Comparison of ENCODE assay signal across 9 cellular contexts in genomic region chr5:43631182-43631910, GRCh38. TPM values are rescaled to one million over a fixed set of nuclear protein-coding genes. Genes with fewer than 3 reads are reported as not detected.
DNase-seq lines count a peak whose midpoint lies in the region; ATAC-seq, FAIRE-seq and TF ChIP-seq lines count a peak whose summit lies in the region.
"Had no signal": no experiment of that assay in that cellular context is flagged by ENCODE, and none has a peak within 500 bp of the region (broad histone marks: within the 10 kb centered on the region; RNA-seq: fewer than 3 reads in every experiment).

No MANE protein-coding gene starts in this region.

- H3K4me3 ChIP-seq in BJ (ENCODE audit: low read depth, low read length) = no peak overlapping the region
- no peak overlapping the region for H3K4me3 ChIP-seq in kidney (ENCODE audit: low read length in 2 of 2)
- H3K4me3 ChIP-seq: SJSA1 had no signal

- FAIRE-seq in kidney (lab: Jason Lieb, UNC) = peak; percentile 54

- H3K9me3 ChIP-seq in kidney (ENCODE audit: control insufficient read depth in 1 of 2, low read length in 2 of 2) = no peaks in the 10 kb centered on the region
- H3K9me3 ChIP-seq: SJSA1 had no signal

- no peaks in the 10 kb centered on the region for H3K27me3 ChIP-seq in BJ (ENCODE audit: control insufficient read depth, insufficient read depth, low read length)
- H3K27me3 ChIP-seq: SJSA1 had no signal

- DNase-seq in BJ (ENCODE audit: low read depth) (no peak), NCI-H187 (lab: John Stamatoyannopoulos, UW) (peak; percentile 46 to 72), SW 1271 (lab: John Stamatoyannopoulos, UW) (peak; percentile 40 to 86), kidney (no peak)
- DNase-seq in central memory CD8-positive, alpha-beta T cell (ENCODE audit: low spot score in 2 of 2) = peak in 1 of 2 donors; percentile 13
- peak in 2 of 3 donors; percentile 6 to 16 for DNase-seq in stimulated activated CD4-positive, alpha-beta T cell treated with anti-CD3 and anti-CD28 coated beads, TNF-alpha, amount 100 ng/mL, for 48 hours (ENCODE audit: low read depth in 3 of 3)

- no peak overlapping the region for H3K4me3 Mint-ChIP-seq in central memory CD8-positive, alpha-beta T cell

- ATAC-seq in GM18867 (IDR thresholded peaks at IDR 0.05; ENCODE audit: unreplicated experiment) = peak; percentile 94
- ATAC-seq in HG03039 (IDR thresholded peaks at IDR 0.05; ENCODE audit: unreplicated experiment) = peak; percentile 93
- ATAC-seq in central memory CD8-positive, alpha-beta T cell (replicated peaks; ENCODE audit: extremely low read depth, poor library complexity, severe bottlenecking) = peak; percentile 77

- peaks cover 34% of the 10 kb centered on the region for H3K4me1 Mint-ChIP-seq in central memory CD8-positive, alpha-beta T cell

- H3K36me3 ChIP-seq in BJ (ENCODE audit: control insufficient read depth, insufficient read depth, low read length) (0 out of 2 replicates have a peak, but pooled peaks cover 2% of the 10 kb centered on the region), kidney (ENCODE audit: control insufficient read depth in 1 of 2, insufficient read depth in 2 of 2, low read length in 2 of 2) (peaks cover 3 to 12% of the 10 kb centered on the region in 2 donors)

- peaks cover 6 to 10% of the 10 kb centered on the region in 2 donors for H3K4me1 ChIP-seq in kidney (ENCODE audit: control insufficient read depth in 1 of 2, insufficient read depth in 1 of 2, low read depth in 1 of 2, low read length in 2 of 2)

- POLR2A ChIA-PET in BJ (lab: Charles Lee) = interaction anchor here (0.7 kb wide), 1 partner anchor 9 kb away, joined by 4 read pairs; no protein-coding TSS in a partner anchor

- H3K36me3 Mint-ChIP-seq in central memory CD8-positive, alpha-beta T cell (ENCODE audit: insufficient read depth) = peaks cover 27% of the 10 kb centered on the region

- CTCF ChIA-PET in BJ (lab: Yijun Ruan, JAX) = interaction anchor here (0.8 to 5.3 kb wide), 35 partner anchors 10 to 1142 kb away, joined by 3 to 43 read pairs (median 5); partner anchors contain the start of gene TMEM267

- peak; percentile 65 for TF ChIP-seq CTCF in BJ (IDR thresholded peaks at IDR 0.05; ENCODE audit: insufficient read depth, low read depth, low read length)
- peak; percentile 71 for TF ChIP-seq CTCF in kidney (IDR thresholded peaks at IDR 0.05; ENCODE audit: borderline replicate concordance, extremely low read depth, insufficient read depth)

- H3K27me3 Mint-ChIP-seq in central memory CD8-positive, alpha-beta T cell = no peaks in the 10 kb centered on the region

- H3K9me3 Mint-ChIP-seq in central memory CD8-positive, alpha-beta T cell = no peaks in the 10 kb centered on the region

- H3K27ac Mint-ChIP-seq in central memory CD8-positive, alpha-beta T cell (ENCODE audit: low read depth) = no peak overlapping the region

- H3K9ac ChIP-seq in kidney (ENCODE audit: low read length in 2 of 2) = no peak overlapping the region

- intact Hi-C loops in kidney (cut with DNase I) = no loop called here

- H3K27ac ChIP-seq in kidney (ENCODE audit: low read depth in 2 of 2, low read length in 2 of 2) = no peak overlapping the region
- H3K27ac ChIP-seq: SJSA1 had no signal

RNA-seq across cellular contexts. Expression of gene NNT, which starts 28.4 kb away (rescaled TPM):
- polyA plus RNA-seq in BJ (2011; rRNA removed) = 44.8 and 48.7 TPM in 2 replicates
- 43.9 and 61.9 TPM in 2 replicates for polyA minus RNA-seq in BJ (2011; rRNA and poly(A)+ RNA removed)
- total RNA-seq in kidney = 101 TPM
- polyA plus RNA-seq in kidney (ENCODE audit: insufficient read depth, low read depth, low replicate concordance) = 56.4 TPM

Comparison
In these comparisons a context has a peak if more than half of its experiments do, and no peak if none do; other contexts are left out.
1. DNase-seq: peak in NCI-H187 (2 of 2), SW 1271 (2 of 2) and stimulated activated CD4-positive, alpha-beta T cell treated with anti-CD3 and anti-CD28 coated beads, TNF-alpha, amount 100 ng/mL, for 48 hours (2 of 3); none in BJ (single experiment) and kidney (single experiment).
2. Peak in every context shown above with its lines, with median percentiles within 50 percentile points of each other: ATAC-seq.